Comparison of ENCODE assay signal across 8 cellular contexts in genomic region chr20:46104262-46104661, GRCh38.
"Had no signal": no experiment of that assay in that cellular context is flagged by ENCODE, and none has a peak within 500 bp of the region (broad histone marks: within the 10 kb centered on the region; RNA-seq: fewer than 3 reads in every experiment).

No MANE protein-coding gene starts in this region.

- DNase-seq: GDM1, GF-D8 had no signal

- ATAC-seq: GM12878 had no signal

- H3K4me3 ChIP-seq: GM12878 had no signal

- FAIRE-seq: G401.6, GM12878, GM12891, GM12892, GM18507, GM19239 had no signal
